Comparison of ENCODE assay signal across 8 cellular contexts in the genomic region with DNA sequence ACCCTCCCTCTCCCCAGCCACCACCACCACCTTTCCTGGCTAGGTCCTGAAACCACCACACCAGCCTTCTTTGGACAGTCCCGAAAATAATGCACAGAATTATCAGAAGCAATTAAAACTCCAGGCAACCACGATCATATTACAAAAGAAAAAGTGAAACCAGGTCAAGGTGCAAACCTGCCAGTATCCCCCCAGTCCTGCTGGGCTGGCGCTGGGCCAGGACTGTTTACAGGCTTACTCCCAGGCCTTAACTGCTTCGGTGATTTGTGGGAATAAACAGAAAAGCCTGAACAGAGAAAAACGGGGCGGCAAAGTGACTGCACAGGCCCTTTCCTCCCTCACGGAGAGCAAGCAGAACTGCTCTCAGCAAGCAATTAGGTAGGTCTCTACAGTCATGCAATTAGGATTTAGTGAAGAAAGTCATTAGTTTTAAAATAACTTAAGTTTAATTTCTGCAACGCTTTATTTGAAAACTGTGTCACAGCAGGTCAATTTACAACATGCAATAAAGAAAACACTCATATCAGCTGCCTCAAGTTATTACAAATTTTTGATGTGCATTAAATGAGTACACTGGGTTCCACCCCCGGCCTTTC. TPM values are rescaled to one million over a fixed set of nuclear protein-coding genes. Genes with fewer than 3 reads are reported as not detected.
A peak's percentile ranks its signal among the peaks of the same experiment; 100 is the strongest.
DNase-seq lines count a peak whose midpoint lies in the region; ATAC-seq and TF ChIP-seq lines count a peak whose summit lies in the region.

No MANE protein-coding gene starts in this region.

- peak overlapping the region; percentile 17; the same call in 1 of the 2 replicates for H3K9ac ChIP-seq in KMS-11
- H3K9ac ChIP-seq in mucosa of stomach (ENCODE audit: low read length): peak overlapping the region; percentile 8

- peak overlapping the region; percentile 89 for H3K4me3 Mint-ChIP-seq in CD4-positive, alpha-beta T cell

- no peaks in the 10 kb centered on the region for H4K20me1 ChIP-seq in KMS-11 (ENCODE audit: insufficient read depth)

- in situ Hi-C loops in transverse colon (cut with MboI; ENCODE audit: low pct_ligation_motif_present in 1 of 4, low pct_unique_long_range_greater_than_20kb in 1 of 4, low sequenced_read_pairs in 3 of 4): no loop called here

- H3K27me3 ChIP-seq in CD4-positive, alpha-beta T cell (ENCODE audit: control insufficient read depth, insufficient read depth, low read length): no peaks in the 10 kb centered on the region
- H3K27me3 ChIP-seq in KMS-11 (ENCODE audit: insufficient read depth, low read depth) (no peaks in the 10 kb centered on the region), WERI-Rb-1 (ENCODE audit: insufficient read depth, low read depth, severe bottlenecking) (peaks cover 6% of the 10 kb centered on the region), mucosa of stomach (ENCODE audit: control insufficient read depth, insufficient read depth, low read length) (no peaks in the 10 kb centered on the region), transverse colon (no peaks in the 10 kb centered on the region)

- H3K4me2 ChIP-seq in KMS-11: peak overlapping the region; percentile 79

- peaks cover 15% of the 10 kb centered on the region for H3K36me3 Mint-ChIP-seq in CD4-positive, alpha-beta T cell (ENCODE audit: low read depth)

- DNase-seq in CD4-positive, alpha-beta T cell: peak in 7 of 10 experiments; percentile 20 to 57 (median 29)
- DNase-seq in WERI-Rb-1: no peak
- DNase-seq in effector CD4-positive, alpha-beta T cell: peak; percentile 20
- DNase-seq in transverse colon: peak; percentile 71
- no peak for DNase-seq in OCI-M2 (lab: John Stamatoyannopoulos, UW; ENCODE audit: unreplicated experiment)

- no peaks in the 10 kb centered on the region for H3K27me3 Mint-ChIP-seq in CD4-positive, alpha-beta T cell

- peak overlapping the region; percentile 84 for H3K27ac Mint-ChIP-seq in CD4-positive, alpha-beta T cell

- TF ChIP-seq POLR2A in transverse colon (IDR thresholded peaks at IDR 0.05): no peak

- peaks cover 61% of the 10 kb centered on the region for H3K4me1 Mint-ChIP-seq in CD4-positive, alpha-beta T cell (ENCODE audit: low read depth)

- TF ChIP-seq CTCF in CD4-positive, alpha-beta T cell (IDR thresholded peaks at IDR 0.05): no peak
- TF ChIP-seq CTCF in KMS-11 (conservative IDR thresholded peaks at IDR 0.05; ENCODE audit: low read depth, low read length): no peak
- TF ChIP-seq CTCF in WERI-Rb-1 (IDR thresholded peaks at IDR 0.05; ENCODE audit: low read depth, low read length): no peak
- no peak for TF ChIP-seq CTCF in transverse colon (IDR thresholded peaks at IDR 0.05)

- CTCF ChIA-PET in CD4-positive, alpha-beta T cell (lab: Charles Lee): interaction anchor here (1.0 to 4.2 kb wide), 4 partner anchors 19 to 132 kb away, joined by 3 to 41 read pairs (median 5); no protein-coding TSS in a partner anchor

- peak overlapping the region; percentile 89 for H3K4me3 ChIP-seq in KMS-11 (IDR thresholded peaks at IDR 0.05; ENCODE audit: insufficient read depth, low read depth, low read length)
- H3K4me3 ChIP-seq in WERI-Rb-1 (ENCODE audit: low read depth, low read length): peak overlapping the region; percentile 41
- no peak overlapping the region for H3K4me3 ChIP-seq in mucosa of stomach (ENCODE audit: low read length)
- H3K4me3 ChIP-seq in transverse colon: peak overlapping the region; percentile 38 to 82 (median 71)

- H3K27ac ChIP-seq in CD4-positive, alpha-beta T cell (ENCODE audit: low read depth, low read length): no peak overlapping the region
- H3K27ac ChIP-seq in KMS-11 (peak overlapping the region; percentile 27), WERI-Rb-1 (no peak overlapping the region), transverse colon (peak overlapping the region; percentile 77 to 96 (median 86))

- H3K36me3 ChIP-seq in KMS-11 (ENCODE audit: insufficient read depth): no peaks in the 10 kb centered on the region
- H3K36me3 ChIP-seq in WERI-Rb-1: no peaks in the 10 kb centered on the region
- H3K36me3 ChIP-seq in mucosa of stomach (ENCODE audit: control insufficient read depth, insufficient read depth, low read length): no peaks in the 10 kb centered on the region
- no peaks in the 10 kb centered on the region for H3K36me3 ChIP-seq in transverse colon

- TF ChIP-seq EP300 in transverse colon (IDR thresholded peaks at IDR 0.05; ENCODE audit: low read depth): peak; percentile 23

- no peak overlapping the region for H2AFZ ChIP-seq in KMS-11 (ENCODE audit: low read depth)

- intact Hi-C loops in CD4-positive, alpha-beta T cell (cut with DNase I, micrococcal nuclease): loop anchor here in 1 of 2 experiments (5.0 kb wide), 1 partner anchor 72 kb away; no protein-coding TSS in a partner anchor
- intact Hi-C loops in transverse colon (cut with DNase I; ENCODE audit: low total_unique reads): loop anchor here (5.0 to 10.0 kb wide), 2 partner anchors 47 to 175 kb away; no protein-coding TSS in a partner anchor

- no peaks in the 10 kb centered on the region for H3K9me3 ChIP-seq in CD4-positive, alpha-beta T cell (ENCODE audit: control insufficient read depth, low read length)
- H3K9me3 ChIP-seq in WERI-Rb-1 (ENCODE audit: severe bottlenecking) (no peaks in the 10 kb centered on the region), mucosa of stomach (ENCODE audit: control insufficient read depth, low read length) (no peaks in the 10 kb centered on the region), transverse colon (no peaks in the 10 kb centered on the region)

- H3K4me1 ChIP-seq in KMS-11 (ENCODE audit: low read depth, poor library complexity, severe bottlenecking) (peaks cover 11% of the 10 kb centered on the region), mucosa of stomach (ENCODE audit: control insufficient read depth, insufficient read depth, low read length) (peaks cover 5% of the 10 kb centered on the region), transverse colon (peaks cover 0 to 29% (median 15%) of the 10 kb centered on the region in 4 donors)

- POLR2A ChIA-PET in CD4-positive, alpha-beta T cell (lab: Charles Lee): interaction anchor here (1.3 to 4.4 kb wide), 5 partner anchors 18 to 132 kb away, joined by 4 to 34 read pairs (median 11); no protein-coding TSS in a partner anchor

- peaks cover 46% of the 10 kb centered on the region for H3K79me2 ChIP-seq in KMS-11 (ENCODE audit: insufficient read depth, low read depth)

- 0 to 5% methylated on average over 2 to 9 of the region's 9 CpGs for WGBS in transverse colon (ENCODE audit: low coverage in 1 of 2), 2 donors

- H3K9me3 Mint-ChIP-seq in CD4-positive, alpha-beta T cell: no peaks in the 10 kb centered on the region

- no peak for ATAC-seq in CD4-positive, alpha-beta T cell (ENCODE audit: poor library complexity)
- ATAC-seq in GM18868 (IDR thresholded peaks at IDR 0.05; ENCODE audit: unreplicated experiment): no peak

RNA-seq across cellular contexts. Expression of gene HDAC4, which starts 1.3 kb away (rescaled TPM):
- total RNA-seq in CD4-positive, alpha-beta T cell: 10 to 100 TPM; 45.3 to 49.2 TPM
- total RNA-seq in transverse colon: 100 to 1,000 TPM in 2 of 4 donors, 10 to 100 TPM in 2; 33.9 to 192 (median 112) TPM

Comparison
In these comparisons a context has a peak if more than half of its experiments do, and no peak if none do; other contexts are left out.
1. DNase-seq: peak in CD4-positive, alpha-beta T cell (7 of 10), effector CD4-positive, alpha-beta T cell (single experiment) and transverse colon (single experiment); none in WERI-Rb-1 (single experiment) and OCI-M2 (single experiment).
2. H3K27ac ChIP-seq: peak in KMS-11 (single experiment) and transverse colon (4 of 4); none in CD4-positive, alpha-beta T cell (single experiment) and WERI-Rb-1 (single experiment).